ENCODE assay signal across 8 cellular contexts in genomic region chr17:46291618-46292017, GRCh38. TPM values are rescaled to one million over a fixed set of nuclear protein-coding genes. Genes with fewer than 3 reads are reported as not detected.
DNase-seq lines count a peak whose midpoint lies in the region; ATAC-seq and TF ChIP-seq lines count a peak whose summit lies in the region.
"Not testable (repeated sequence)": the region's sequence is repeated elsewhere in the genome, so short reads cannot be mapped to it uniquely, and the experiment has no call there.

No MANE protein-coding gene starts in this region.

- not testable (repeated sequence) for H3K9me3 ChIP-seq in BLaER1; KOPT-K1 (ENCODE audit: insufficient read depth, low read length, poor library complexity, severe bottlenecking)

- peaks cover 17% of the 10 kb centered on the region for H3K4me1 Mint-ChIP-seq in T-helper 1 cell treated with Interleukin-12 subunit alpha and Interleukin-12 subunit beta and Interleukin-4 antibody, amounts not matched to agents 30 μg/mL and 1 μg/mL, for 36 hours (ENCODE audit: low read depth)
- H3K4me1 Mint-ChIP-seq in activated naive CD4-positive, alpha-beta T cell treated with anti-CD3 and anti-CD28 coated beads for 36 hours (ENCODE audit: low read depth) = peaks cover 16% of the 10 kb centered on the region
- not testable (repeated sequence) for H3K4me1 Mint-ChIP-seq in brain; immature natural killer cell; progenitor cell of endocrine pancreas (ENCODE audit: low read depth)

- intact Hi-C loops in activated naive CD4-positive, alpha-beta T cell treated with anti-CD3 and anti-CD28 coated beads for 36 hours (cut with micrococcal nuclease) = not testable (repeated sequence)

- peak overlapping the region; percentile 46 for H3K27ac Mint-ChIP-seq in T-helper 1 cell treated with Interleukin-12 subunit alpha and Interleukin-12 subunit beta and Interleukin-4 antibody, amounts not matched to agents 30 μg/mL and 1 μg/mL, for 36 hours
- peak overlapping the region; percentile 3 for H3K27ac Mint-ChIP-seq in activated naive CD4-positive, alpha-beta T cell treated with anti-CD3 and anti-CD28 coated beads for 36 hours
- H3K27ac Mint-ChIP-seq in brain = peak overlapping the region in 3 of 5 experiments; percentile 13 to 44 (median 38)
- H3K27ac Mint-ChIP-seq in immature natural killer cell = peak overlapping the region in 4 of 6 donors; percentile 31 to 65 (median 46)
- H3K27ac Mint-ChIP-seq in progenitor cell of endocrine pancreas = peak overlapping the region; percentile 2

- H3K4me2 ChIP-seq in BLaER1 = peak overlapping the region; percentile 70

- H4K20me1 ChIP-seq in BLaER1 = not testable (repeated sequence)

- H3K36me3 Mint-ChIP-seq in T-helper 1 cell treated with Interleukin-12 subunit alpha and Interleukin-12 subunit beta and Interleukin-4 antibody, amounts not matched to agents 30 μg/mL and 1 μg/mL, for 36 hours (ENCODE audit: low read depth); activated naive CD4-positive, alpha-beta T cell treated with anti-CD3 and anti-CD28 coated beads for 36 hours (ENCODE audit: low read depth); brain; immature natural killer cell; progenitor cell of endocrine pancreas (ENCODE audit: insufficient read depth): not testable (repeated sequence)

- CTCF ChIA-PET in activated naive CD4-positive, alpha-beta T cell treated with anti-CD3 and anti-CD28 coated beads for 36 hours (lab: Charles Lee) = interaction anchor here (0.6 kb wide), 1 partner anchor 209 kb away, joined by 3 read pairs; no protein-coding TSS in a partner anchor

- TF ChIP-seq CTCF in brain (conservative IDR thresholded peaks at IDR 0.05); progenitor cell of endocrine pancreas (IDR thresholded peaks at IDR 0.05; ENCODE audit: unreplicated experiment): not testable (repeated sequence)

- not testable (repeated sequence) for H3K36me3 ChIP-seq in BLaER1; KOPT-K1 (ENCODE audit: insufficient read depth, low read length)

- not testable (repeated sequence) for DNase-seq in activated naive CD4-positive, alpha-beta T cell treated with anti-CD3 and anti-CD28 coated beads for 36 hours; immature natural killer cell; progenitor cell of endocrine pancreas (ENCODE audit: low spot score, unreplicated experiment)

- H3K27me3 Mint-ChIP-seq in T-helper 1 cell treated with Interleukin-12 subunit alpha and Interleukin-12 subunit beta and Interleukin-4 antibody, amounts not matched to agents 30 μg/mL and 1 μg/mL, for 36 hours (ENCODE audit: low read depth); activated naive CD4-positive, alpha-beta T cell treated with anti-CD3 and anti-CD28 coated beads for 36 hours (ENCODE audit: low read depth); brain; immature natural killer cell (ENCODE audit: low read depth in 3 of 3); progenitor cell of endocrine pancreas: not testable (repeated sequence)

- H3K9ac ChIP-seq in BLaER1 = peak overlapping the region; percentile 25; the same call in 1 of the 2 replicates

- not testable (repeated sequence) for H3K9me3 Mint-ChIP-seq in T-helper 1 cell treated with Interleukin-12 subunit alpha and Interleukin-12 subunit beta and Interleukin-4 antibody, amounts not matched to agents 30 μg/mL and 1 μg/mL, for 36 hours; activated naive CD4-positive, alpha-beta T cell treated with anti-CD3 and anti-CD28 coated beads for 36 hours; brain; immature natural killer cell; progenitor cell of endocrine pancreas (ENCODE audit: low read depth)

- not testable (repeated sequence) for H3K4me3 Mint-ChIP-seq in T-helper 1 cell treated with Interleukin-12 subunit alpha and Interleukin-12 subunit beta and Interleukin-4 antibody, amounts not matched to agents 30 μg/mL and 1 μg/mL, for 36 hours; activated naive CD4-positive, alpha-beta T cell treated with anti-CD3 and anti-CD28 coated beads for 36 hours; progenitor cell of endocrine pancreas (ENCODE audit: low read depth)
- peak overlapping the region in 2 of 5 experiments; percentile 26 to 32 for H3K4me3 Mint-ChIP-seq in brain
- H3K4me3 Mint-ChIP-seq in immature natural killer cell = peak overlapping the region in 2 of 5 donors; percentile 23 to 36

- peak; percentile 8 for ATAC-seq in GM19395 (IDR thresholded peaks at IDR 0.05; ENCODE audit: unreplicated experiment)

- H3K4me3 ChIP-seq in BLaER1 = not testable (repeated sequence)

- peaks cover 16% of the 10 kb centered on the region for H3K4me1 ChIP-seq in BLaER1

- H3K27me3 ChIP-seq in BLaER1 = not testable (repeated sequence)

- H3K27ac ChIP-seq in BLaER1 (peak overlapping the region; percentile 77), KOPT-K1 (ENCODE audit: low read depth, low read length, poor library complexity, severe bottlenecking) (peak overlapping the region; percentile 34)

RNA-seq across cellular contexts. Expression of gene LRRC37A, which starts 3.3 kb away (rescaled TPM):
- total RNA-seq in activated naive CD4-positive, alpha-beta T cell treated with anti-CD3 and anti-CD28 coated beads for 36 hours = 1 to 10 TPM; 2.4 to 3.5 TPM
- polyA plus RNA-seq in brain (ENCODE audit: insufficient read depth, low read depth, low replicate concordance) (1.6 TPM), immature natural killer cell (under 1 TPM; 0.15 to 0.69 (median 0.28) TPM)
- 6.8 TPM in 2 replicates for total RNA-seq in progenitor cell of endocrine pancreas
